In the genomic region with DNA sequence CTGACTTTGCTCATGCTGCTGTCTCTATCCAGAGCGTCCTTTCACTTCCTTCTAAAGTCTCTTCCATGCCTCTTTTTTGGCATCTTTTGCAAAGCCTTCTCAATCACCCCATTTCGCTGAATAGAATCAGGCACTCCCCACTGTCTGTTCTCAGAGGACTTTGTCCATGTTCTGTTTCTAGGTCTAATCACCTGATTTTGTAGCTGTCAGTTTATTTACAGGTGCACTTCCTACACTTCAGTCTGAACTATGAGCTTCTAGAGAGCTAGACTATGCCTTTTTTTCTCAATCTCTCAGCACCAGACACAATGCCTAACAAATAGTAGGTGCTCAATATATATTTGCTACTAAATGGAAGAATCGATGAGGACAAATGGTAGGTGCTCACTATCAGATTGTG, we compare ENCODE assay signal across 18 cellular contexts.
"Had no signal": no experiment of that assay in that cellular context is flagged by ENCODE, and none has a peak within 500 bp of the region (broad histone marks: within the 10 kb centered on the region; RNA-seq: fewer than 3 reads in every experiment).

No MANE protein-coding gene starts in this region.

- DNase-seq: activated CD4-positive, alpha-beta T cell treated with anti-CD3 and anti-CD28 coated beads, Interleukin-2, amount 10 ng/mL, durations not matched to agents 7 days and 5 days; activated CD4-positive, CD25-positive, alpha-beta regulatory T cell; activated CD8-positive, alpha-beta memory T cell treated with anti-CD3 and anti-CD28 coated beads for 24 hours; activated naive CD4-positive, alpha-beta T cell treated with anti-CD3 and anti-CD28 coated beads, Interleukin-2, amount 50 U/mL, for 16 hours; body of pancreas; cerebellar nuclear complex; glutamatergic neuron; immature natural killer cell; nucleus accumbens; sigmoid colon; stimulated activated CD4-positive, alpha-beta T cell treated with anti-CD3 and anti-CD28 coated beads, Interleukin-15, amount 100 ng/mL, for 24 hours; stimulated activated CD4-positive, alpha-beta T cell treated with anti-CD3 and anti-CD28 coated beads, Interleukin-4, amount 100 ng/mL, for 24 hours; testis had no signal

- FAIRE-seq: endometrium, TTC549 had no signal

- ATAC-seq: body of pancreas; natural killer cell treated with Interleukin-12 subunit alpha and Interleukin-12 subunit beta and Interleukin-15 and Interleukin-18, amount 100 ng/mL, for 72 hours had no signal

- H3K36me3 ChIP-seq: esophagus muscularis mucosa, sigmoid colon had no signal

- H3K27ac ChIP-seq: body of pancreas, esophagus muscularis mucosa, sigmoid colon, testis had no signal

- H3K4me1 ChIP-seq: body of pancreas, sigmoid colon, testis had no signal

- H3K4me3 ChIP-seq: body of pancreas, esophagus muscularis mucosa, lung, sigmoid colon, testis had no signal

- H3K9me3 ChIP-seq: body of pancreas, esophagus muscularis mucosa, sigmoid colon, testis had no signal

- H3K27me3 ChIP-seq: body of pancreas, esophagus muscularis mucosa, sigmoid colon, testis had no signal
